ENCODE assay signal across 8 cellular contexts in genomic region chr2:131105156-131105949, GRCh38. TPM values are rescaled to one million over a fixed set of nuclear protein-coding genes. Genes with fewer than 3 reads are reported as not detected.
DNase-seq lines count a peak whose midpoint lies in the region; ATAC-seq and TF ChIP-seq lines count a peak whose summit lies in the region.

A gene with protein sequence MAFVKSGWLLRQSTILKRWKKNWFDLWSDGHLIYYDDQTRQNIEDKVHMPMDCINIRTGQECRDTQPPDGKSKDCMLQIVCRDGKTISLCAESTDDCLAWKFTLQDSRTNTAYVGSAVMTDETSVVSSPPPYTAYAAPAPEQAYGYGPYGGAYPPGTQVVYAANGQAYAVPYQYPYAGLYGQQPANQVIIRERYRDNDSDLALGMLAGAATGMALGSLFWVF (plus strand): TSS chr2:131105336. CDS start chr2:131120942, 15,606 bp downstream.

- no peaks in the 10 kb centered on the region for H3K27me3 Mint-ChIP-seq in activated B cell treated with CpG ODN at 0.5 μM for 24 hours

- ATAC-seq in GM18519 (IDR thresholded peaks at IDR 0.05; ENCODE audit: low FRiP score, unreplicated experiment): peak; percentile 74
- peak; percentile 79 for ATAC-seq in HG03045 (IDR thresholded peaks at IDR 0.05; ENCODE audit: unreplicated experiment)
- ATAC-seq in activated B cell treated with CpG ODN at 0.5 μM for 24 hours (ENCODE audit: low read depth): peak; percentile 84

- H3K9me3 Mint-ChIP-seq in activated B cell treated with CpG ODN at 0.5 μM for 24 hours: no peaks in the 10 kb centered on the region

- no peaks in the 10 kb centered on the region for H3K27me3 ChIP-seq in A673 (replicated peaks; ENCODE audit: insufficient read depth, low read depth, low read length, poor library complexity)

- H3K36me3 Mint-ChIP-seq in activated B cell treated with CpG ODN at 0.5 μM for 24 hours (ENCODE audit: low read depth): peaks cover 21% of the 10 kb centered on the region

- peak within 1 kb of the TSS; percentile 92 for H3K27ac ChIP-seq in A673 (ENCODE audit: low read depth, low read length, poor library complexity, severe bottlenecking)

- peaks cover 34% of the 10 kb centered on the region for H3K4me1 Mint-ChIP-seq in activated B cell treated with CpG ODN at 0.5 μM for 24 hours

- CTCF ChIA-PET in A673 (lab: Charles Lee): no interaction called here
- CTCF ChIA-PET in activated B cell treated with CpG ODN at 0.5 μM for 24 hours (lab: Charles Lee): interaction anchor here (0.9 to 1.0 kb wide), 2 partner anchors 11 to 12 kb away, joined by 3 to 5 read pairs; partner anchors contain the start of gene FAM168B

- peak; percentile 37 for TF ChIP-seq CTCF in A673 (conservative IDR thresholded peaks at IDR 0.05; ENCODE audit: low read depth, low read length)
- no peak for TF ChIP-seq CTCF in activated B cell treated with CpG ODN at 0.5 μM for 24 hours (IDR thresholded peaks at IDR 0.05)
- peak; percentile 30 for TF ChIP-seq CTCF in cardiac fibroblast (IDR thresholded peaks at IDR 0.05; ENCODE audit: low read depth, low read length)

- DNase-seq in A673 (ENCODE audit: low spot score) (peak; percentile 93), NCI-H2227 (lab: John Stamatoyannopoulos, UW; ENCODE audit: unreplicated experiment) (peak; percentile 97), activated B cell treated with CpG ODN at 0.5 μM for 24 hours (peak; percentile 97), cardiac fibroblast (ENCODE audit: low read depth in 2 of 2) (peak; percentile 90 to 93), islet precursor cell (peak; percentile 98)
- DNase-seq in stimulated activated CD4-positive, alpha-beta T cell treated with anti-CD3 and anti-CD28 coated beads, Interleukin-12 subunit alpha, Interleukin-12 subunit beta, amount 100 ng/mL, for 48 hours (ENCODE audit: low read depth in 2 of 3, low spot score in 1 of 3): peak; percentile 87 to 93 (median 90)

- intact Hi-C loops in A673 (cut with micrococcal nuclease; ENCODE audit: unreplicated experiment): no loop called here
- intact Hi-C loops in activated B cell treated with CpG ODN at 0.5 μM for 24 hours (cut with micrococcal nuclease): loop anchor here (1.0 to 2.0 kb wide), 6 partner anchors 12 to 925 kb away; partner anchors contain the start of genes FAM168B, IMP4, MZT2A and SMPD4

- peak within 1 kb of the TSS; percentile 96 for H3K4me3 Mint-ChIP-seq in activated B cell treated with CpG ODN at 0.5 μM for 24 hours

- peak within 1 kb of the TSS; percentile 91 for H3K27ac Mint-ChIP-seq in activated B cell treated with CpG ODN at 0.5 μM for 24 hours

- H3K36me3 ChIP-seq in A673 (ENCODE audit: insufficient read depth, low read length, poor library complexity, severe bottlenecking): no peaks in the 10 kb centered on the region

- BruUV-seq in A673 (replicated peaks; lab: Mats Ljungman, UMichigan): no TSS peak

- no peaks in the 10 kb centered on the region for H3K9me3 ChIP-seq in A673 (ENCODE audit: low read depth, low read length, poor library complexity, severe bottlenecking)

- H3K4me3 ChIP-seq in A673 (ENCODE audit: low read depth, low read length, poor library complexity, severe bottlenecking) (peak within 1 kb of the TSS; percentile 96), cardiac fibroblast (replicated peaks in 1 of 2; ENCODE audit: low read depth in 2 of 2, low read length in 2 of 2) (peak within 1 kb of the TSS; percentile 97 to 100)

- peaks cover 14% of the 10 kb centered on the region for H3K4me1 ChIP-seq in A673 (ENCODE audit: insufficient read depth, low read length, poor library complexity, severe bottlenecking)

- POLR2A ChIA-PET in A673 (lab: Charles Lee; ENCODE audit: low non-redundant PET) (interaction anchor here (0.6 kb wide), 1 partner anchor 25 kb away, joined by 9 read pairs; no protein-coding TSS in a partner anchor), activated B cell treated with CpG ODN at 0.5 μM for 24 hours (lab: Charles Lee) (interaction anchor here (1.0 to 5.1 kb wide), 3 partner anchors 12 to 387 kb away, joined by 4 to 82 read pairs (median 11); partner anchors contain the start of genes FAM168B and MZT2A)

RNA-seq across cellular contexts. Expression of the gene that starts here (rescaled TPM):
- total RNA-seq in A673 (2021) (61.0 and 63.8 TPM in 2 replicates), activated B cell treated with CpG ODN at 0.5 μM for 24 hours (32.3 and 33.6 TPM in 2 replicates)

Comparison
In these comparisons a context has a peak if more than half of its experiments do, and no peak if none do; other contexts are left out.
1. Peak in every context shown above with its lines: DNase-seq, ATAC-seq, H3K4me3 ChIP-seq and H3K27ac ChIP-seq.